In the genomic region with DNA sequence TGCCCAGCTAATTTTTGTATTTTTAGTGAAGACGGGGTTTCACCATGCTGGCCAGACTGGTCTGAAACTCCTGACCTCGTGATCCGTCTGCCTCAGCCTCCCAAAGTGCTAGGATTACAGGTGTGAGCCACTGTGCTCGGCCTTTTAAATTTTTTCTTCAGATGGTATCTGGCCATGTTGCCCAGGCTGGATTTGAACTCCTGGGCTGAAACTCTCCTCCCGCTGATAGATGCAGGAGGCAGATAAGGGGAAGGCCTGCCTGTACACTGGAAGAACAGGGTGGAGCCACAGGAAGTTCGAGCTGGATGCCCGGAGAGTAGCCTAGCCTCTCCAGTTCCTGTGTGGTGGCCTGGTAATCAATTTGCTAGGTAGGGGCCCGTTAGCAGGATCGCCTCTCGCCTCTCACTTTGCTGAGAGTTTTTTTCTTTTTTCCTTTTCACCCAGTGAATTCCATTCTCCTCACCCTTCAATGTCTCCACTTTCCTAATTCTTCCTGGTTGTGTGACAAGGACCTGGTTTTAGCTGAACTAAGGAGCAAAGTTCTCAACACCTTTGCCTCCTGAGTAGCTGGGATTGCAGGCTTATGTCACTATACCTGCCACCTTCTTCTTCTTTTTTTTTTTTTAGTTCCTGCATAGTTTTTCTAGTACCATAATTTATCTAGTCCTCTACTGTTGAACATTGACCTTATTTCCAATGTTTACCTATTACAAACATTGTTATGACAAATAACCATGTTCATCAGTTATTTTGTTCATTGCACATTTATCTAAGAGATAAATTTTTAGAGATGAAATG, we compare ENCODE assay signal across 14 cellular contexts.
"Had no signal": no experiment of that assay in that cellular context is flagged by ENCODE, and none has a peak within 500 bp of the region (broad histone marks: within the 10 kb centered on the region; RNA-seq: fewer than 3 reads in every experiment).

No MANE protein-coding gene starts in this region.

- H3K79me2 ChIP-seq: parathyroid adenoma had no signal

- H3K4me1 Mint-ChIP-seq: activated CD4-positive, alpha-beta T cell treated with anti-CD3 and anti-CD28 coated beads, Interleukin-2, amount 10 ng/mL, durations not matched to agents 24 days and 14 days; activated naive CD4-positive, alpha-beta T cell treated with anti-CD3 and anti-CD28 coated beads, Interleukin-2, amount 10 ng/mL, durations not matched to agents 7 days and 5 days; neural progenitor cell had no signal

- H3K4me2 ChIP-seq: neural progenitor cell had no signal

- H3K27ac Mint-ChIP-seq: activated B cell treated with CpG ODN at 0.5 μM for 24 hours; activated CD4-positive, alpha-beta T cell treated with anti-CD3 and anti-CD28 coated beads, Interleukin-2, amount 10 ng/mL, durations not matched to agents 24 days and 14 days; activated naive CD4-positive, alpha-beta T cell treated with anti-CD3 and anti-CD28 coated beads, Interleukin-2, amount 10 ng/mL, durations not matched to agents 7 days and 5 days; activated T-helper 2 cell treated with anti-CD3 and anti-CD28 coated beads, Interferon-gamma antibody, Interleukin-2, Interleukin-4, amounts not matched to agents 10 μg/mL and 5 μg/mL and 100 μg/mL, durations not matched to agents 14 hours and 24 hours and 36 hours; effector memory CD8-positive, alpha-beta T cell; neural progenitor cell had no signal

- H3K9me3 ChIP-seq: body of pancreas, vagina had no signal

- H3K4me3 ChIP-seq: body of pancreas, neural progenitor cell, vagina had no signal

- H3K9me3 Mint-ChIP-seq: activated B cell treated with CpG ODN at 0.5 μM for 24 hours; activated CD4-positive, alpha-beta T cell treated with anti-CD3 and anti-CD28 coated beads, Interleukin-2, amount 10 ng/mL, durations not matched to agents 24 days and 14 days; activated naive CD4-positive, alpha-beta T cell treated with anti-CD3 and anti-CD28 coated beads, Interleukin-2, amount 10 ng/mL, durations not matched to agents 7 days and 5 days; activated T-helper 2 cell treated with anti-CD3 and anti-CD28 coated beads, Interferon-gamma antibody, Interleukin-2, Interleukin-4, amounts not matched to agents 10 μg/mL and 5 μg/mL and 100 μg/mL, durations not matched to agents 14 hours and 24 hours and 36 hours; effector memory CD8-positive, alpha-beta T cell; neural progenitor cell had no signal

- H3K27me3 ChIP-seq: body of pancreas, neural progenitor cell, vagina had no signal

- H3K9ac ChIP-seq: neural progenitor cell, parathyroid adenoma had no signal

- H3K27ac ChIP-seq: body of pancreas, neural progenitor cell, parathyroid adenoma, vagina had no signal

- DNase-seq: activated B cell treated with CpG ODN at 0.5 μM for 24 hours; activated CD4-positive, alpha-beta T cell treated with anti-CD3 and anti-CD28 coated beads, Interleukin-2, amount 10 ng/mL, durations not matched to agents 24 days and 14 days; activated CD8-positive, alpha-beta memory T cell treated with anti-CD3 and anti-CD28 coated beads for 24 hours; activated naive CD4-positive, alpha-beta T cell treated with anti-CD3 and anti-CD28 coated beads, Interleukin-2, amount 10 ng/mL, durations not matched to agents 7 days and 5 days; body of pancreas; central memory CD4-positive, alpha-beta T cell; effector memory CD8-positive, alpha-beta T cell; hypothalamus; retina; T-helper 1 cell had no signal

- H2AFZ ChIP-seq: neural progenitor cell, parathyroid adenoma had no signal

- H3K36me3 Mint-ChIP-seq: activated naive CD4-positive, alpha-beta T cell treated with anti-CD3 and anti-CD28 coated beads, Interleukin-2, amount 10 ng/mL, durations not matched to agents 7 days and 5 days; neural progenitor cell had no signal

- H3K4me3 Mint-ChIP-seq: activated B cell treated with CpG ODN at 0.5 μM for 24 hours; activated CD4-positive, alpha-beta T cell treated with anti-CD3 and anti-CD28 coated beads, Interleukin-2, amount 10 ng/mL, durations not matched to agents 24 days and 14 days; activated naive CD4-positive, alpha-beta T cell treated with anti-CD3 and anti-CD28 coated beads, Interleukin-2, amount 10 ng/mL, durations not matched to agents 7 days and 5 days; effector memory CD8-positive, alpha-beta T cell; neural progenitor cell had no signal

- ATAC-seq: body of pancreas; effector memory CD8-positive, alpha-beta T cell had no signal

- H3K36me3 ChIP-seq: neural progenitor cell, vagina had no signal

- H3K4me1 ChIP-seq: body of pancreas, neural progenitor cell, parathyroid adenoma, vagina had no signal

- H3K27me3 Mint-ChIP-seq: activated B cell treated with CpG ODN at 0.5 μM for 24 hours; activated CD4-positive, alpha-beta T cell treated with anti-CD3 and anti-CD28 coated beads, Interleukin-2, amount 10 ng/mL, durations not matched to agents 24 days and 14 days; effector memory CD8-positive, alpha-beta T cell had no signal
